10 cellular contexts compared by ENCODE assay signal in genomic region chr5:10524376-10525123, GRCh38. TPM values are rescaled to one million over a fixed set of nuclear protein-coding genes. Genes with fewer than 3 reads are reported as not detected.
DNase-seq lines count a peak whose midpoint lies in the region; ATAC-seq and TF ChIP-seq lines count a peak whose summit lies in the region.
"Had no signal": no experiment of that assay in that cellular context is flagged by ENCODE, and none has a peak within 500 bp of the region (broad histone marks: within the 10 kb centered on the region; RNA-seq: fewer than 3 reads in every experiment).

No MANE protein-coding gene starts in this region.

- peaks cover 23% of the 10 kb centered on the region for H3K4me1 Mint-ChIP-seq in GM23338
- H3K4me1 Mint-ChIP-seq in natural killer cell = peaks cover 0 to 5% of the 10 kb centered on the region in 2 donors
- H3K4me1 Mint-ChIP-seq in activated T-cell treated with anti-CD3 and anti-CD28 coated beads, Interleukin-2, amount 50 U/mL, for 4 hours (ENCODE audit: low read depth) = no peaks in the 10 kb centered on the region
- peaks cover 2% of the 10 kb centered on the region for H3K4me1 Mint-ChIP-seq in T-helper 2 cell treated with Interferon-gamma antibody and Interleukin-4, amounts not matched to agents 5 μg/mL and 100 μg/mL, for 36 hours (ENCODE audit: low read depth)

- TF ChIP-seq CTCF in GM23338 (conservative IDR thresholded peaks at IDR 0.05; ENCODE audit: low read depth in 2 of 2) (no peak), fibroblast of the aortic adventitia (IDR thresholded peaks at IDR 0.05; ENCODE audit: insufficient read depth, low read length) (peak; percentile 3), smooth muscle cell (IDR thresholded peaks at IDR 0.05; ENCODE audit: borderline replicate concordance, insufficient read depth, poor library complexity, severe bottlenecking) (no peak), natural killer cell (IDR thresholded peaks at IDR 0.05) (no peak)

- peaks cover 5% of the 10 kb centered on the region for H3K27me3 Mint-ChIP-seq in GM23338 (ENCODE audit: insufficient read depth, low read depth, poor library complexity)
- peaks cover 0 to 3% of the 10 kb centered on the region in 2 donors for H3K27me3 Mint-ChIP-seq in natural killer cell (ENCODE audit: low read depth in 2 of 2)
- H3K27me3 Mint-ChIP-seq in activated T-cell treated with anti-CD3 and anti-CD28 coated beads, Interleukin-2, amount 50 U/mL, for 4 hours (ENCODE audit: low read depth) = no peaks in the 10 kb centered on the region
- H3K27me3 Mint-ChIP-seq in T-helper 2 cell treated with Interferon-gamma antibody and Interleukin-4, amounts not matched to agents 5 μg/mL and 100 μg/mL, for 36 hours (ENCODE audit: low read depth) = no peaks in the 10 kb centered on the region

- H3K9ac ChIP-seq in smooth muscle cell (ENCODE audit: low read depth) = no peak overlapping the region

- no peak for ATAC-seq in GM23338
- ATAC-seq in natural killer cell = no peak
- no peak for ATAC-seq in activated T-cell treated with anti-CD3 and anti-CD28 coated beads, Interleukin-2, amount 50 U/mL, for 4 hours

- H2AFZ ChIP-seq in GM23338 (peak overlapping the region; percentile 57; the same call in 1 of the 2 replicates), smooth muscle cell (ENCODE audit: low read depth) (no peak overlapping the region)

- H4K20me1 ChIP-seq in GM23338 (replicated peaks; ENCODE audit: insufficient read depth) (no peaks in the 10 kb centered on the region), smooth muscle cell (ENCODE audit: low read depth) (no peaks in the 10 kb centered on the region)

- no peaks in the 10 kb centered on the region for H3K9me3 ChIP-seq in smooth muscle cell (replicated peaks; ENCODE audit: low read depth)
- H3K9me3 ChIP-seq: adrenal gland had no signal

- H3K4me3 ChIP-seq in GM23338 (no peak overlapping the region), fibroblast of the aortic adventitia (ENCODE audit: low read depth, low read length) (no peak overlapping the region), smooth muscle cell (no peak overlapping the region)
- H3K4me3 ChIP-seq: adrenal gland had no signal

- H3K27ac ChIP-seq in GM23338 (ENCODE audit: low read depth) (no peak overlapping the region), smooth muscle cell (ENCODE audit: low read depth) (peak overlapping the region; percentile 6)
- H3K27ac ChIP-seq: adrenal gland had no signal

- H3K79me2 ChIP-seq in GM23338 (replicated peaks; ENCODE audit: insufficient read depth) (no peaks in the 10 kb centered on the region), smooth muscle cell (ENCODE audit: low read depth) (no peaks in the 10 kb centered on the region)

- H3K4me3 Mint-ChIP-seq in GM23338 (no peak overlapping the region), natural killer cell (no peak overlapping the region)
- no peak overlapping the region for H3K4me3 Mint-ChIP-seq in activated T-cell treated with anti-CD3 and anti-CD28 coated beads, Interleukin-2, amount 50 U/mL, for 4 hours
- no peak overlapping the region for H3K4me3 Mint-ChIP-seq in T-helper 2 cell treated with Interferon-gamma antibody and Interleukin-4, amounts not matched to agents 5 μg/mL and 100 μg/mL, for 36 hours

- no peaks in the 10 kb centered on the region for H3K9me2 ChIP-seq in GM23338 (ENCODE audit: insufficient read depth)

- peaks cover 23% of the 10 kb centered on the region for H3K9me3 Mint-ChIP-seq in GM23338
- H3K9me3 Mint-ChIP-seq in natural killer cell = no peaks in the 10 kb centered on the region
- H3K9me3 Mint-ChIP-seq in activated T-cell treated with anti-CD3 and anti-CD28 coated beads, Interleukin-2, amount 50 U/mL, for 4 hours = peaks cover 9% of the 10 kb centered on the region
- H3K9me3 Mint-ChIP-seq in T-helper 2 cell treated with Interferon-gamma antibody and Interleukin-4, amounts not matched to agents 5 μg/mL and 100 μg/mL, for 36 hours = no peaks in the 10 kb centered on the region

- H3K36me3 ChIP-seq in GM23338 (ENCODE audit: insufficient read depth) = no peaks in the 10 kb centered on the region
- H3K36me3 ChIP-seq in smooth muscle cell (ENCODE audit: low read depth) = no peaks in the 10 kb centered on the region
- H3K36me3 ChIP-seq: adrenal gland had no signal

- WGBS in smooth muscle cell (ENCODE audit: low lambda C conversion rate) = 80% methylated on average over 19 of the region's 19 CpGs

- H3K36me3 Mint-ChIP-seq in GM23338 (ENCODE audit: low read depth) = peaks cover 15% of the 10 kb centered on the region; the same call in 1 of the 3 replicates
- H3K36me3 Mint-ChIP-seq in natural killer cell = no peaks in the 10 kb centered on the region
- no peaks in the 10 kb centered on the region for H3K36me3 Mint-ChIP-seq in activated T-cell treated with anti-CD3 and anti-CD28 coated beads, Interleukin-2, amount 50 U/mL, for 4 hours (ENCODE audit: insufficient read depth)
- H3K36me3 Mint-ChIP-seq in T-helper 2 cell treated with Interferon-gamma antibody and Interleukin-4, amounts not matched to agents 5 μg/mL and 100 μg/mL, for 36 hours (ENCODE audit: low read depth) = no peaks in the 10 kb centered on the region

- intact Hi-C loops in natural killer cell (cut with micrococcal nuclease) = no loop called here

- H3K4me1 ChIP-seq in GM23338 (ENCODE audit: insufficient read depth) (0 out of 2 replicates have a peak, but pooled peaks cover 3% of the 10 kb centered on the region), smooth muscle cell (ENCODE audit: low read depth) (peaks cover 8% of the 10 kb centered on the region)
- H3K4me1 ChIP-seq: adrenal gland had no signal

- DNase-seq in GM23338 (ENCODE audit: low spot score) (no peak), RPMI7951 (ENCODE audit: low read depth) (peak; percentile 97), fibroblast of the aortic adventitia (ENCODE audit: low read depth) (peak; percentile 92), smooth muscle cell (lab: John Stamatoyannopoulos, UW; ENCODE audit: unreplicated experiment) (no peak), DMS53 (lab: John Stamatoyannopoulos, UW) (no peak), natural killer cell (no peak)
- no peak for DNase-seq in activated T-cell treated with anti-CD3 and anti-CD28 coated beads, Interleukin-2, amount 50 U/mL, for 4 hours
- DNase-seq in T-helper 2 cell treated with Interferon-gamma antibody and Interleukin-4, amounts not matched to agents 5 μg/mL and 100 μg/mL, for 36 hours (ENCODE audit: low spot score) = no peak
- DNase-seq: adrenal gland, NCI-H510A treated with DMSO at 0.1 percent for 48 hours had no signal

- H3K27me3 ChIP-seq in GM23338 (ENCODE audit: insufficient read depth) = no peaks in the 10 kb centered on the region
- H3K27me3 ChIP-seq in smooth muscle cell (ENCODE audit: low read depth) = no peaks in the 10 kb centered on the region
- H3K27me3 ChIP-seq: adrenal gland had no signal

- H3K27ac Mint-ChIP-seq in GM23338 = no peak overlapping the region
- H3K27ac Mint-ChIP-seq in natural killer cell = no peak overlapping the region
- H3K27ac Mint-ChIP-seq in T-helper 2 cell treated with Interferon-gamma antibody and Interleukin-4, amounts not matched to agents 5 μg/mL and 100 μg/mL, for 36 hours = no peak overlapping the region

- H3F3A ChIP-seq in GM23338 (replicated peaks; ENCODE audit: low read depth) = 0 out of 2 replicates have a peak, but pooled peaks cover 6% of the 10 kb centered on the region
- no peaks in the 10 kb centered on the region for H3F3A ChIP-seq in smooth muscle cell (ENCODE audit: low read depth)

- H3K4me2 ChIP-seq in GM23338 (no peak overlapping the region), smooth muscle cell (peak overlapping the region; percentile 59)

TF ChIP-seq in GM23338, 12 proteins besides CTCF, POLR2A, EP300 and RAD21:
- TF ChIP-seq ETS1 (IDR thresholded peaks at IDR 0.05) (no peak), ZNF114 (CRISPR knock-in tag; IDR thresholded peaks at IDR 0.05) (no peak), NANOG (IDR thresholded peaks at IDR 0.05; ENCODE audit: borderline replicate concordance) (no peak)

RNA-seq across cellular contexts. Expression of gene ANKRD33B, which starts 39.3 kb away (rescaled TPM):
- total RNA-seq in GM23338 (2014; rRNA removed; shearing (Covaris generic)) = 13.0 and 15.4 TPM in 2 replicates
- polyA plus RNA-seq in GM23338 (2016; fragmentation: Nextera tagmentation; extraction: Ambion mirVana) (2.7 and 2.9 TPM in 2 replicates), smooth muscle cell (1.1 and 1.2 TPM in 2 replicates)
- total RNA-seq in RPMI7951 (2014; rRNA removed; shearing (Covaris generic)) = 0.36 and 0.59 TPM in 2 replicates
- total RNA-seq in fibroblast of the aortic adventitia (ENCODE audit: low replicate concordance) (8.3 and 11.3 TPM in 2 replicates), smooth muscle cell (2.2 TPM in 2 replicates), natural killer cell (1 to 10 TPM; 2.4 to 4.3 (median 3.9) TPM)
- 10 to 100 TPM in 1 of 3 donors, 1 to 10 TPM in 2; 7.7 to 20.2 (median 9.7) TPM for total RNA-seq in activated T-cell treated with anti-CD3 and anti-CD28 coated beads, Interleukin-2, amount 50 U/mL, for 4 hours

Comparison
In these comparisons a context has a peak if more than half of its experiments do, and no peak if none do; other contexts are left out.
1. DNase-seq: peak in RPMI7951 (single experiment) and fibroblast of the aortic adventitia (single experiment); none in GM23338 (single experiment), smooth muscle cell (single experiment), DMS53 (single experiment), natural killer cell (single experiment), activated T-cell treated with anti-CD3 and anti-CD28 coated beads, Interleukin-2, amount 50 U/mL, for 4 hours (single experiment) and T-helper 2 cell treated with Interferon-gamma antibody and Interleukin-4, amounts not matched to agents 5 μg/mL and 100 μg/mL, for 36 hours (single experiment).